27 cellular contexts compared by ENCODE assay signal in the genomic region with DNA sequence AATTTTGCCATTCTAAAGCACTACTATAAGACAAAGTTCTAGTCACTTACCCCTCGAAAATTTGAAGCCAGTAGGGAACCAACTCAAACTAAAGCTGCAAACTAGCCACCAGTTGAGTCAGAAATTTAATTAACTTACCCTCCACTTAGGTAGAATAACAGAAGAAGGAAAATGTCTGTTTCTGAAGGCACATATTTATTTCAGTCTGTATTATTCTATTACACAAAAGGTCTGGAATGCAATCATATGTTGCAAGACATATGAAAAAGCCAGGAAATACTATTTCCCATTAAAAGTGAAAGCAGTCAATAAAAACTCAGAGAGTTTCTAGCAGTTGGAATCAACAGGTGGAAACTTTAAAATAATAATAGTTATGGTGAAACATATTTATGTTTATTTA.
"Had no signal": no experiment of that assay in that cellular context is flagged by ENCODE, and none has a peak within 500 bp of the region (broad histone marks: within the 10 kb centered on the region; RNA-seq: fewer than 3 reads in every experiment).

No MANE protein-coding gene starts in this region.

- H3K36me3 ChIP-seq: neural progenitor cell, spleen, transverse colon had no signal

- H3K4me1 Mint-ChIP-seq: activated CD4-positive, alpha-beta T cell treated with anti-CD3 and anti-CD28 coated beads for 36 hours; activated CD8-positive, alpha-beta memory T cell treated with anti-CD3 and anti-CD28 coated beads, Interleukin-2, amount 10 ng/mL, durations not matched to agents 7 days and 5 days; activated naive CD4-positive, alpha-beta T cell treated with anti-CD3 and anti-CD28 coated beads, Interleukin-2, amount 50 U/mL, for 24 hours; activated naive CD8-positive, alpha-beta T cell treated with anti-CD3 and anti-CD28 coated beads, Interleukin-2, amount 50 U/mL, for 24 hours; endodermal cell; natural killer cell; neural progenitor cell had no signal

- FAIRE-seq: kidney had no signal

- H3K4me3 Mint-ChIP-seq: activated CD4-positive, alpha-beta T cell treated with anti-CD3 and anti-CD28 coated beads for 36 hours; activated CD8-positive, alpha-beta memory T cell treated with anti-CD3 and anti-CD28 coated beads, Interleukin-2, amount 10 ng/mL, durations not matched to agents 7 days and 5 days; activated CD8-positive, alpha-beta T cell treated with anti-CD3 and anti-CD28 coated beads, Interleukin-2, amount 10 ng/mL, durations not matched to agents 7 days and 5 days; activated naive CD4-positive, alpha-beta T cell treated with anti-CD3 and anti-CD28 coated beads, Interleukin-2, amount 50 U/mL, for 24 hours; activated naive CD8-positive, alpha-beta T cell treated with anti-CD3 and anti-CD28 coated beads, Interleukin-2, amount 50 U/mL, for 24 hours; endodermal cell; natural killer cell; neural progenitor cell had no signal

- ATAC-seq: activated CD4-positive, alpha-beta T cell treated with anti-CD3 and anti-CD28 coated beads for 36 hours; activated CD8-positive, alpha-beta memory T cell treated with anti-CD3 and anti-CD28 coated beads, Interleukin-2, amount 10 ng/mL, durations not matched to agents 7 days and 5 days; activated CD8-positive, alpha-beta T cell treated with anti-CD3 and anti-CD28 coated beads, Interleukin-2, amount 10 ng/mL, durations not matched to agents 7 days and 5 days; activated naive CD8-positive, alpha-beta T cell treated with anti-CD3 and anti-CD28 coated beads, Interleukin-2, amount 50 U/mL, for 24 hours; esophagus mucosa; left colon; natural killer cell; psoas muscle; right cardiac atrium had no signal

- H3K27ac ChIP-seq: neural progenitor cell, parathyroid adenoma, psoas muscle, spleen, transverse colon had no signal

- H3K27me3 ChIP-seq: neural progenitor cell, spleen, transverse colon had no signal

- H3K9me3 Mint-ChIP-seq: activated naive CD4-positive, alpha-beta T cell treated with anti-CD3 and anti-CD28 coated beads, Interleukin-2, amount 50 U/mL, for 24 hours; activated naive CD8-positive, alpha-beta T cell treated with anti-CD3 and anti-CD28 coated beads, Interleukin-2, amount 50 U/mL, for 24 hours; activated T-helper 2 cell treated with anti-CD3 and anti-CD28 coated beads, Interferon-gamma antibody, Interleukin-2, Interleukin-4, amounts not matched to agents 10 μg/mL and 5 μg/mL and 100 μg/mL, durations not matched to agents 14 hours and 24 hours and 36 hours; endodermal cell; natural killer cell; neural progenitor cell had no signal

- H3K4me3 ChIP-seq: neural progenitor cell, psoas muscle, spleen, transverse colon had no signal

- H3K36me3 Mint-ChIP-seq: activated CD8-positive, alpha-beta memory T cell treated with anti-CD3 and anti-CD28 coated beads, Interleukin-2, amount 10 ng/mL, durations not matched to agents 7 days and 5 days; activated naive CD4-positive, alpha-beta T cell treated with anti-CD3 and anti-CD28 coated beads, Interleukin-2, amount 50 U/mL, for 24 hours; natural killer cell; neural progenitor cell had no signal

- H3K9me3 ChIP-seq: psoas muscle, transverse colon had no signal

- H3K27ac Mint-ChIP-seq: activated CD4-positive, alpha-beta T cell treated with anti-CD3 and anti-CD28 coated beads for 36 hours; activated CD8-positive, alpha-beta memory T cell treated with anti-CD3 and anti-CD28 coated beads, Interleukin-2, amount 10 ng/mL, durations not matched to agents 7 days and 5 days; activated CD8-positive, alpha-beta T cell treated with anti-CD3 and anti-CD28 coated beads, Interleukin-2, amount 10 ng/mL, durations not matched to agents 7 days and 5 days; activated naive CD4-positive, alpha-beta T cell treated with anti-CD3 and anti-CD28 coated beads, Interleukin-2, amount 50 U/mL, for 24 hours; activated naive CD8-positive, alpha-beta T cell treated with anti-CD3 and anti-CD28 coated beads, Interleukin-2, amount 50 U/mL, for 24 hours; activated T-helper 2 cell treated with anti-CD3 and anti-CD28 coated beads, Interferon-gamma antibody, Interleukin-2, Interleukin-4, amounts not matched to agents 10 μg/mL and 5 μg/mL and 100 μg/mL, durations not matched to agents 14 hours and 24 hours and 36 hours; endodermal cell; natural killer cell; neural progenitor cell had no signal

- H3K27me3 Mint-ChIP-seq: activated CD4-positive, alpha-beta T cell treated with anti-CD3 and anti-CD28 coated beads for 36 hours; activated CD8-positive, alpha-beta memory T cell treated with anti-CD3 and anti-CD28 coated beads, Interleukin-2, amount 10 ng/mL, durations not matched to agents 7 days and 5 days; activated naive CD4-positive, alpha-beta T cell treated with anti-CD3 and anti-CD28 coated beads, Interleukin-2, amount 50 U/mL, for 24 hours; activated naive CD8-positive, alpha-beta T cell treated with anti-CD3 and anti-CD28 coated beads, Interleukin-2, amount 50 U/mL, for 24 hours had no signal

- H3K4me1 ChIP-seq: neural progenitor cell, parathyroid adenoma, psoas muscle, spleen, transverse colon had no signal

- DNase-seq: activated CD4-positive, alpha-beta T cell treated with anti-CD3 and anti-CD28 coated beads for 36 hours; activated CD4-positive, CD25-positive, alpha-beta regulatory T cell; activated CD8-positive, alpha-beta memory T cell treated with anti-CD3 and anti-CD28 coated beads, Interleukin-2, amount 10 ng/mL, durations not matched to agents 7 days and 5 days; activated CD8-positive, alpha-beta T cell treated with anti-CD3 and anti-CD28 coated beads, Interleukin-2, amount 10 ng/mL, durations not matched to agents 7 days and 5 days; activated naive CD8-positive, alpha-beta T cell treated with anti-CD3 and anti-CD28 coated beads, Interleukin-2, amount 50 U/mL, for 24 hours; activated T-cell treated with anti-CD3 and anti-CD28 coated beads, Interleukin-2, amount 50 U/mL, for 48 hours; cerebellar nuclear complex; cortex of kidney; endodermal cell; foreskin fibroblast; head of caudate nucleus; hippocampal formation; kidney; left colon; midbrain; natural killer cell; occipital lobe; psoas muscle; right cardiac atrium; spleen; stimulated activated naive CD4-positive, alpha-beta T cell; transverse colon had no signal
